Comparison of ENCODE assay signal across 1 cellular context in the genomic region with DNA sequence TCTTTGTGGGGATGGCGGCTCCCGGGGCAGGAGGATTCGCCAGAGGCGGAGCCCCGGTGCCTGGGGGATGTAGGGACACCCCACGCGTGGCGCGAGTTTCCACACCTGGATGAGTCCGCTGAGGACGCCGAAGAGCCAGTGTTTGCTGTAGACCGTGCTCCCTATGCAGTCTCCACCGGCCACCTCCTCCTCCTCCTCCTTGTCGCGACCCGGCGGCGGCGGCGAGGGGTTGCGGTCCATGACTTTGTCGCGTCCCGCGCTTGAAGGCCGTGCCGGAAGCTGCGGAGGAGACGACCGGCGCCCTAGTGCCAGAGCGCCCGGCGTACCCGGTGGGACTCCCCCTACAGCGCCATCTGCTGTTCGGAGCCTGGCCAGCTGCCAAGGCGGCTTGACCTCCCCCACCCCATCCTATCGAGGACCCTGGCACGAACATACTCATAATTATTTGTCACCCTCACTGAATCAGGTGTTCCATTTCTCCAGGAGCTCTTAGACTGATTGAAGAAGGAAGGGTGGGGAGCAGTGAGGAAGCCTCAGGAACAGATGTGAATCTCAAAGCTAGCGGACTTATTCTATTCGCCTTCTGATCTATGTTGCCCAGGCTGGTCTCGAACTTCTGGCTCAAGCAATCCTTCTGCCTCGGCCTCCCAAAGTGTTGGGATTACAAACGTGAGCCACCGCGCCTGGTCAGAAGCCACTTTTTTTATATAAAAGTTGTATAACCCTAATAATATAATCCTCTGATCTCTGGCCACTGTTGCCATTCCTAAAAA.
TF ChIP-seq lines count a peak whose summit lies in the region.

A gene with protein sequence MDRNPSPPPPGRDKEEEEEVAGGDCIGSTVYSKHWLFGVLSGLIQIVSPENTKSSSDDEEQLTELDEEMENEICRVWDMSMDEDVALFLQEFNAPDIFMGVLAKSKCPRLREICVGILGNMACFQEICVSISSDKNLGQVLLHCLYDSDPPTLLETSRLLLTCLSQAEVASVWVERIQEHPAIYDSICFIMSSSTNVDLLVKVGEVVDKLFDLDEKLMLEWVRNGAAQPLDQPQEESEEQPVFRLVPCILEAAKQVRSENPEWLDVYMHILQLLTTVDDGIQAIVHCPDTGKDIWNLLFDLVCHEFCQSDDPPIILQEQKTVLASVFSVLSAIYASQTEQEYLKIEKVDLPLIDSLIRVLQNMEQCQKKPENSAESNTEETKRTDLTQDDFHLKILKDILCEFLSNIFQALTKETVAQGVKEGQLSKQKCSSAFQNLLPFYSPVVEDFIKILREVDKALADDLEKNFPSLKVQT (minus strand): TSS at position 281 of the 773 bp plus-strand sequence. CDS start 41 bp downstream, at position 240.

TF ChIP-seq in WTC11, 78 proteins besides CTCF, POLR2A, EP300 and RAD21 (continued from another document and continues in another):
- TF ChIP-seq OVOL2 (CRISPR knock-in tag; IDR thresholded peaks at IDR 0.05; ENCODE audit: borderline replicate concordance) (no peak), CREM (CRISPR knock-in tag; IDR thresholded peaks at IDR 0.05) (no peak; the same call in 1 of the 2 replicates), ZNF671 (CRISPR knock-in tag; IDR thresholded peaks at IDR 0.05) (no peak), NR3C1 (CRISPR knock-in tag; conservative IDR thresholded peaks at IDR 0.05; ENCODE audit: low read depth) (no peak; the same call in 1 of the 2 replicates), ZNF232 (CRISPR knock-in tag; IDR thresholded peaks at IDR 0.05) (no peak), ZNF219 (CRISPR knock-in tag; IDR thresholded peaks at IDR 0.05; ENCODE audit: borderline replicate concordance) (no peak), ZNF423 (CRISPR knock-in tag; IDR thresholded peaks at IDR 0.05) (no peak), EMX1 (CRISPR knock-in tag; IDR thresholded peaks at IDR 0.05) (no peak), ZNF396 (CRISPR knock-in tag; IDR thresholded peaks at IDR 0.05; ENCODE audit: borderline replicate concordance) (no peak), RELA (CRISPR knock-in tag; IDR thresholded peaks at IDR 0.05; ENCODE audit: borderline replicate concordance) (no peak), SOX15 (CRISPR knock-in tag; IDR thresholded peaks at IDR 0.05) (no peak), ZNF263 (CRISPR knock-in tag; IDR thresholded peaks at IDR 0.05; ENCODE audit: low read depth) (peak; percentile 62; the same call in 1 of the 2 replicates), PRRX2 (CRISPR knock-in tag; IDR thresholded peaks at IDR 0.05) (no peak), MYBL2 (CRISPR knock-in tag; IDR thresholded peaks at IDR 0.05) (peak; percentile 70; the same call in 1 of the 2 replicates), HMGA2 (CRISPR knock-in tag; IDR thresholded peaks at IDR 0.05) (no peak), FOXP1 (CRISPR knock-in tag; IDR thresholded peaks at IDR 0.05; ENCODE audit: borderline replicate concordance) (peak; percentile 77; the same call in 1 of the 2 replicates), CBFB (CRISPR knock-in tag; IDR thresholded peaks at IDR 0.05; ENCODE audit: low read depth) (no peak), TCF7 (CRISPR knock-in tag; IDR thresholded peaks at IDR 0.05; ENCODE audit: low read depth) (no peak), CREB1 (CRISPR knock-in tag; IDR thresholded peaks at IDR 0.05) (no peak), TP53 (CRISPR knock-in tag; IDR thresholded peaks at IDR 0.05) (0 out of 2 replicates have a peak, but pooled peaks have one; percentile 72), TEAD4 (CRISPR knock-in tag; IDR thresholded peaks at IDR 0.05) (no peak)
- TF ChIP-seq, protein P1, sequence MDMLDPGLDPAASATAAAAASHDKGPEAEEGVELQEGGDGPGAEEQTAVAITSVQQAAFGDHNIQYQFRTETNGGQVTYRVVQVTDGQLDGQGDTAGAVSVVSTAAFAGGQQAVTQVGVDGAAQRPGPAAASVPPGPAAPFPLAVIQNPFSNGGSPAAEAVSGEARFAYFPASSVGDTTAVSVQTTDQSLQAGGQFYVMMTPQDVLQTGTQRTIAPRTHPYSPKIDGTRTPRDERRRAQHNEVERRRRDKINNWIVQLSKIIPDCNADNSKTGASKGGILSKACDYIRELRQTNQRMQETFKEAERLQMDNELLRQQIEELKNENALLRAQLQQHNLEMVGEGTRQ (CRISPR knock-in tag; IDR thresholded peaks at IDR 0.05), result peak; percentile 53
- TF ChIP-seq, protein P2, sequence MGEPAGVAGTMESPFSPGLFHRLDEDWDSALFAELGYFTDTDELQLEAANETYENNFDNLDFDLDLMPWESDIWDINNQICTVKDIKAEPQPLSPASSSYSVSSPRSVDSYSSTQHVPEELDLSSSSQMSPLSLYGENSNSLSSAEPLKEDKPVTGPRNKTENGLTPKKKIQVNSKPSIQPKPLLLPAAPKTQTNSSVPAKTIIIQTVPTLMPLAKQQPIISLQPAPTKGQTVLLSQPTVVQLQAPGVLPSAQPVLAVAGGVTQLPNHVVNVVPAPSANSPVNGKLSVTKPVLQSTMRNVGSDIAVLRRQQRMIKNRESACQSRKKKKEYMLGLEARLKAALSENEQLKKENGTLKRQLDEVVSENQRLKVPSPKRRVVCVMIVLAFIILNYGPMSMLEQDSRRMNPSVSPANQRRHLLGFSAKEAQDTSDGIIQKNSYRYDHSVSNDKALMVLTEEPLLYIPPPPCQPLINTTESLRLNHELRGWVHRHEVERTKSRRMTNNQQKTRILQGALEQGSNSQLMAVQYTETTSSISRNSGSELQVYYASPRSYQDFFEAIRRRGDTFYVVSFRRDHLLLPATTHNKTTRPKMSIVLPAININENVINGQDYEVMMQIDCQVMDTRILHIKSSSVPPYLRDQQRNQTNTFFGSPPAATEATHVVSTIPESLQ (CRISPR knock-in tag; IDR thresholded peaks at IDR 0.05), result no peak
- TF ChIP-seq, protein P3, sequence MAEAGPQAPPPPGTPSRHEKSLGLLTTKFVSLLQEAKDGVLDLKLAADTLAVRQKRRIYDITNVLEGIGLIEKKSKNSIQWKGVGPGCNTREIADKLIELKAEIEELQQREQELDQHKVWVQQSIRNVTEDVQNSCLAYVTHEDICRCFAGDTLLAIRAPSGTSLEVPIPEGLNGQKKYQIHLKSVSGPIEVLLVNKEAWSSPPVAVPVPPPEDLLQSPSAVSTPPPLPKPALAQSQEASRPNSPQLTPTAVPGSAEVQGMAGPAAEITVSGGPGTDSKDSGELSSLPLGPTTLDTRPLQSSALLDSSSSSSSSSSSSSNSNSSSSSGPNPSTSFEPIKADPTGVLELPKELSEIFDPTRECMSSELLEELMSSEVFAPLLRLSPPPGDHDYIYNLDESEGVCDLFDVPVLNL (CRISPR knock-in tag; IDR thresholded peaks at IDR 0.05; ENCODE audit: borderline replicate concordance, low read depth), result peak; percentile 48; the same call in 1 of the 2 replicates
- TF ChIP-seq, protein P4, sequence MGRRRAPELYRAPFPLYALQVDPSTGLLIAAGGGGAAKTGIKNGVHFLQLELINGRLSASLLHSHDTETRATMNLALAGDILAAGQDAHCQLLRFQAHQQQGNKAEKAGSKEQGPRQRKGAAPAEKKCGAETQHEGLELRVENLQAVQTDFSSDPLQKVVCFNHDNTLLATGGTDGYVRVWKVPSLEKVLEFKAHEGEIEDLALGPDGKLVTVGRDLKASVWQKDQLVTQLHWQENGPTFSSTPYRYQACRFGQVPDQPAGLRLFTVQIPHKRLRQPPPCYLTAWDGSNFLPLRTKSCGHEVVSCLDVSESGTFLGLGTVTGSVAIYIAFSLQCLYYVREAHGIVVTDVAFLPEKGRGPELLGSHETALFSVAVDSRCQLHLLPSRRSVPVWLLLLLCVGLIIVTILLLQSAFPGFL (CRISPR knock-in tag; IDR thresholded peaks at IDR 0.05; ENCODE audit: borderline replicate concordance), result no peak
- TF ChIP-seq, protein P5, sequence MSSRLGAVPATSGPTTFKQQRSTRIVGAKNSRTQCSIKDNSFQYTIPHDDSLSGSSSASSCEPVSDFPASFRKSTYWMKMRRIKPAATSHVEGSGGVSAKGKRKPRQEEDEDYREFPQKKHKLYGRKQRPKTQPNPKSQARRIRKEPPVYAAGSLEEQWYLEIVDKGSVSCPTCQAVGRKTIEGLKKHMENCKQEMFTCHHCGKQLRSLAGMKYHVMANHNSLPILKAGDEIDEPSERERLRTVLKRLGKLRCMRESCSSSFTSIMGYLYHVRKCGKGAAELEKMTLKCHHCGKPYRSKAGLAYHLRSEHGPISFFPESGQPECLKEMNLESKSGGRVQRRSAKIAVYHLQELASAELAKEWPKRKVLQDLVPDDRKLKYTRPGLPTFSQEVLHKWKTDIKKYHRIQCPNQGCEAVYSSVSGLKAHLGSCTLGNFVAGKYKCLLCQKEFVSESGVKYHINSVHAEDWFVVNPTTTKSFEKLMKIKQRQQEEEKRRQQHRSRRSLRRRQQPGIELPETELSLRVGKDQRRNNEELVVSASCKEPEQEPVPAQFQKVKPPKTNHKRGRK (CRISPR knock-in tag; IDR thresholded peaks at IDR 0.05; ENCODE audit: borderline replicate concordance), result no peak
- TF ChIP-seq, protein P6, sequence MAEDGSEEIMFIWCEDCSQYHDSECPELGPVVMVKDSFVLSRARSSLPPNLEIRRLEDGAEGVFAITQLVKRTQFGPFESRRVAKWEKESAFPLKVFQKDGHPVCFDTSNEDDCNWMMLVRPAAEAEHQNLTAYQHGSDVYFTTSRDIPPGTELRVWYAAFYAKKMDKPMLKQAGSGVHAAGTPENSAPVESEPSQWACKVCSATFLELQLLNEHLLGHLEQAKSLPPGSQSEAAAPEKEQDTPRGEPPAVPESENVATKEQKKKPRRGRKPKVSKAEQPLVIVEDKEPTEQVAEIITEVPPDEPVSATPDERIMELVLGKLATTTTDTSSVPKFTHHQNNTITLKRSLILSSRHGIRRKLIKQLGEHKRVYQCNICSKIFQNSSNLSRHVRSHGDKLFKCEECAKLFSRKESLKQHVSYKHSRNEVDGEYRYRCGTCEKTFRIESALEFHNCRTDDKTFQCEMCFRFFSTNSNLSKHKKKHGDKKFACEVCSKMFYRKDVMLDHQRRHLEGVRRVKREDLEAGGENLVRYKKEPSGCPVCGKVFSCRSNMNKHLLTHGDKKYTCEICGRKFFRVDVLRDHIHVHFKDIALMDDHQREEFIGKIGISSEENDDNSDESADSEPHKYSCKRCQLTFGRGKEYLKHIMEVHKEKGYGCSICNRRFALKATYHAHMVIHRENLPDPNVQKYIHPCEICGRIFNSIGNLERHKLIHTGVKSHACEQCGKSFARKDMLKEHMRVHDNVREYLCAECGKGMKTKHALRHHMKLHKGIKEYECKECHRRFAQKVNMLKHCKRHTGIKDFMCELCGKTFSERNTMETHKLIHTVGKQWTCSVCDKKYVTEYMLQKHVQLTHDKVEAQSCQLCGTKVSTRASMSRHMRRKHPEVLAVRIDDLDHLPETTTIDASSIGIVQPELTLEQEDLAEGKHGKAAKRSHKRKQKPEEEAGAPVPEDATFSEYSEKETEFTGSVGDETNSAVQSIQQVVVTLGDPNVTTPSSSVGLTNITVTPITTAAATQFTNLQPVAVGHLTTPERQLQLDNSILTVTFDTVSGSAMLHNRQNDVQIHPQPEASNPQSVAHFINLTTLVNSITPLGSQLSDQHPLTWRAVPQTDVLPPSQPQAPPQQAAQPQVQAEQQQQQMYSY (CRISPR knock-in tag; IDR thresholded peaks at IDR 0.05), result no peak
- TF ChIP-seq, protein P7, sequence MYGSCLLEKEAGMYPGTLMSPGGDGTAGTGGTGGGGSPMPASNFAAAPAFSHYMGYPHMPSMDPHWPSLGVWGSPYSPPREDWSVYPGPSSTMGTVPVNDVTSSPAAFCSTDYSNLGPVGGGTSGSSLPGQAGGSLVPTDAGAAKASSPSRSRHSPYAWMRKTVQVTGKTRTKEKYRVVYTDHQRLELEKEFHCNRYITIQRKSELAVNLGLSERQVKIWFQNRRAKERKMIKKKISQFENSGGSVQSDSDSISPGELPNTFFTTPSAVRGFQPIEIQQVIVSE (CRISPR knock-in tag; IDR thresholded peaks at IDR 0.05; ENCODE audit: borderline replicate concordance), result no peak
- TF ChIP-seq, protein P8, sequence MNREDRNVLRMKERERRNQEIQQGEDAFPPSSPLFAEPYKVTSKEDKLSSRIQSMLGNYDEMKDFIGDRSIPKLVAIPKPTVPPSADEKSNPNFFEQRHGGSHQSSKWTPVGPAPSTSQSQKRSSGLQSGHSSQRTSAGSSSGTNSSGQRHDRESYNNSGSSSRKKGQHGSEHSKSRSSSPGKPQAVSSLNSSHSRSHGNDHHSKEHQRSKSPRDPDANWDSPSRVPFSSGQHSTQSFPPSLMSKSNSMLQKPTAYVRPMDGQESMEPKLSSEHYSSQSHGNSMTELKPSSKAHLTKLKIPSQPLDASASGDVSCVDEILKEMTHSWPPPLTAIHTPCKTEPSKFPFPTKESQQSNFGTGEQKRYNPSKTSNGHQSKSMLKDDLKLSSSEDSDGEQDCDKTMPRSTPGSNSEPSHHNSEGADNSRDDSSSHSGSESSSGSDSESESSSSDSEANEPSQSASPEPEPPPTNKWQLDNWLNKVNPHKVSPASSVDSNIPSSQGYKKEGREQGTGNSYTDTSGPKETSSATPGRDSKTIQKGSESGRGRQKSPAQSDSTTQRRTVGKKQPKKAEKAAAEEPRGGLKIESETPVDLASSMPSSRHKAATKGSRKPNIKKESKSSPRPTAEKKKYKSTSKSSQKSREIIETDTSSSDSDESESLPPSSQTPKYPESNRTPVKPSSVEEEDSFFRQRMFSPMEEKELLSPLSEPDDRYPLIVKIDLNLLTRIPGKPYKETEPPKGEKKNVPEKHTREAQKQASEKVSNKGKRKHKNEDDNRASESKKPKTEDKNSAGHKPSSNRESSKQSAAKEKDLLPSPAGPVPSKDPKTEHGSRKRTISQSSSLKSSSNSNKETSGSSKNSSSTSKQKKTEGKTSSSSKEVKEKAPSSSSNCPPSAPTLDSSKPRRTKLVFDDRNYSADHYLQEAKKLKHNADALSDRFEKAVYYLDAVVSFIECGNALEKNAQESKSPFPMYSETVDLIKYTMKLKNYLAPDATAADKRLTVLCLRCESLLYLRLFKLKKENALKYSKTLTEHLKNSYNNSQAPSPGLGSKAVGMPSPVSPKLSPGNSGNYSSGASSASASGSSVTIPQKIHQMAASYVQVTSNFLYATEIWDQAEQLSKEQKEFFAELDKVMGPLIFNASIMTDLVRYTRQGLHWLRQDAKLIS (CRISPR knock-in tag; IDR thresholded peaks at IDR 0.05; ENCODE audit: borderline replicate concordance), result peak; percentile 77; the same call in 1 of the 2 replicates
- TF ChIP-seq, protein P9, sequence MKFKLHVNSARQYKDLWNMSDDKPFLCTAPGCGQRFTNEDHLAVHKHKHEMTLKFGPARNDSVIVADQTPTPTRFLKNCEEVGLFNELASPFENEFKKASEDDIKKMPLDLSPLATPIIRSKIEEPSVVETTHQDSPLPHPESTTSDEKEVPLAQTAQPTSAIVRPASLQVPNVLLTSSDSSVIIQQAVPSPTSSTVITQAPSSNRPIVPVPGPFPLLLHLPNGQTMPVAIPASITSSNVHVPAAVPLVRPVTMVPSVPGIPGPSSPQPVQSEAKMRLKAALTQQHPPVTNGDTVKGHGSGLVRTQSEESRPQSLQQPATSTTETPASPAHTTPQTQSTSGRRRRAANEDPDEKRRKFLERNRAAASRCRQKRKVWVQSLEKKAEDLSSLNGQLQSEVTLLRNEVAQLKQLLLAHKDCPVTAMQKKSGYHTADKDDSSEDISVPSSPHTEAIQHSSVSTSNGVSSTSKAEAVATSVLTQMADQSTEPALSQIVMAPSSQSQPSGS (CRISPR knock-in tag; IDR thresholded peaks at IDR 0.05; ENCODE audit: borderline replicate concordance, low read depth), result no peak
